1 cellular context compared by ENCODE assay signal in genomic region chr6:33584700-33585402, GRCh38.
TF ChIP-seq lines count a peak whose summit lies in the region.

No MANE protein-coding gene starts in this region.

TF ChIP-seq in HCT116, 20 proteins besides CTCF, POLR2A, EP300 and RAD21 (continued from another document):
- TF ChIP-seq SP1 (IDR thresholded peaks at IDR 0.05; ENCODE audit: low read depth): no peak
- TF ChIP-seq, protein P1, sequence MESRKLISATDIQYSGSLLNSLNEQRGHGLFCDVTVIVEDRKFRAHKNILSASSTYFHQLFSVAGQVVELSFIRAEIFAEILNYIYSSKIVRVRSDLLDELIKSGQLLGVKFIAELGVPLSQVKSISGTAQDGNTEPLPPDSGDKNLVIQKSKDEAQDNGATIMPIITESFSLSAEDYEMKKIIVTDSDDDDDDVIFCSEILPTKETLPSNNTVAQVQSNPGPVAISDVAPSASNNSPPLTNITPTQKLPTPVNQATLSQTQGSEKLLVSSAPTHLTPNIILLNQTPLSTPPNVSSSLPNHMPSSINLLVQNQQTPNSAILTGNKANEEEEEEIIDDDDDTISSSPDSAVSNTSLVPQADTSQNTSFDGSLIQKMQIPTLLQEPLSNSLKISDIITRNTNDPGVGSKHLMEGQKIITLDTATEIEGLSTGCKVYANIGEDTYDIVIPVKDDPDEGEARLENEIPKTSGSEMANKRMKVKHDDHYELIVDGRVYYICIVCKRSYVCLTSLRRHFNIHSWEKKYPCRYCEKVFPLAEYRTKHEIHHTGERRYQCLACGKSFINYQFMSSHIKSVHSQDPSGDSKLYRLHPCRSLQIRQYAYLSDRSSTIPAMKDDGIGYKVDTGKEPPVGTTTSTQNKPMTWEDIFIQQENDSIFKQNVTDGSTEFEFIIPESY (IDR thresholded peaks at IDR 0.05; ENCODE audit: extremely low read depth, insufficient replicate concordance, low read length): no peak
- TF ChIP-seq ZNF274 (IDR thresholded peaks at IDR 0.05; ENCODE audit: low read depth, low read length): no peak
- TF ChIP-seq, protein P2, sequence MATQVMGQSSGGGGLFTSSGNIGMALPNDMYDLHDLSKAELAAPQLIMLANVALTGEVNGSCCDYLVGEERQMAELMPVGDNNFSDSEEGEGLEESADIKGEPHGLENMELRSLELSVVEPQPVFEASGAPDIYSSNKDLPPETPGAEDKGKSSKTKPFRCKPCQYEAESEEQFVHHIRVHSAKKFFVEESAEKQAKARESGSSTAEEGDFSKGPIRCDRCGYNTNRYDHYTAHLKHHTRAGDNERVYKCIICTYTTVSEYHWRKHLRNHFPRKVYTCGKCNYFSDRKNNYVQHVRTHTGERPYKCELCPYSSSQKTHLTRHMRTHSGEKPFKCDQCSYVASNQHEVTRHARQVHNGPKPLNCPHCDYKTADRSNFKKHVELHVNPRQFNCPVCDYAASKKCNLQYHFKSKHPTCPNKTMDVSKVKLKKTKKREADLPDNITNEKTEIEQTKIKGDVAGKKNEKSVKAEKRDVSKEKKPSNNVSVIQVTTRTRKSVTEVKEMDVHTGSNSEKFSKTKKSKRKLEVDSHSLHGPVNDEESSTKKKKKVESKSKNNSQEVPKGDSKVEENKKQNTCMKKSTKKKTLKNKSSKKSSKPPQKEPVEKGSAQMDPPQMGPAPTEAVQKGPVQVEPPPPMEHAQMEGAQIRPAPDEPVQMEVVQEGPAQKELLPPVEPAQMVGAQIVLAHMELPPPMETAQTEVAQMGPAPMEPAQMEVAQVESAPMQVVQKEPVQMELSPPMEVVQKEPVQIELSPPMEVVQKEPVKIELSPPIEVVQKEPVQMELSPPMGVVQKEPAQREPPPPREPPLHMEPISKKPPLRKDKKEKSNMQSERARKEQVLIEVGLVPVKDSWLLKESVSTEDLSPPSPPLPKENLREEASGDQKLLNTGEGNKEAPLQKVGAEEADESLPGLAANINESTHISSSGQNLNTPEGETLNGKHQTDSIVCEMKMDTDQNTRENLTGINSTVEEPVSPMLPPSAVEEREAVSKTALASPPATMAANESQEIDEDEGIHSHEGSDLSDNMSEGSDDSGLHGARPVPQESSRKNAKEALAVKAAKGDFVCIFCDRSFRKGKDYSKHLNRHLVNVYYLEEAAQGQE (IDR thresholded peaks at IDR 0.05; ENCODE audit: low read depth): no peak
- TF ChIP-seq, protein P3, sequence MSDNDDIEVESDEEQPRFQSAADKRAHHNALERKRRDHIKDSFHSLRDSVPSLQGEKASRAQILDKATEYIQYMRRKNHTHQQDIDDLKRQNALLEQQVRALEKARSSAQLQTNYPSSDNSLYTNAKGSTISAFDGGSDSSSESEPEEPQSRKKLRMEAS (IDR thresholded peaks at IDR 0.05): no peak
- no peak for TF ChIP-seq CBX3 (IDR thresholded peaks at IDR 0.05; ENCODE audit: low read depth)
- no peak for TF ChIP-seq SIN3A (IDR thresholded peaks at IDR 0.05; ENCODE audit: low read depth)
TF ChIP-seq in HCT116: peak in this region for 0.
